31 cellular contexts compared by ENCODE assay signal in the genomic region with DNA sequence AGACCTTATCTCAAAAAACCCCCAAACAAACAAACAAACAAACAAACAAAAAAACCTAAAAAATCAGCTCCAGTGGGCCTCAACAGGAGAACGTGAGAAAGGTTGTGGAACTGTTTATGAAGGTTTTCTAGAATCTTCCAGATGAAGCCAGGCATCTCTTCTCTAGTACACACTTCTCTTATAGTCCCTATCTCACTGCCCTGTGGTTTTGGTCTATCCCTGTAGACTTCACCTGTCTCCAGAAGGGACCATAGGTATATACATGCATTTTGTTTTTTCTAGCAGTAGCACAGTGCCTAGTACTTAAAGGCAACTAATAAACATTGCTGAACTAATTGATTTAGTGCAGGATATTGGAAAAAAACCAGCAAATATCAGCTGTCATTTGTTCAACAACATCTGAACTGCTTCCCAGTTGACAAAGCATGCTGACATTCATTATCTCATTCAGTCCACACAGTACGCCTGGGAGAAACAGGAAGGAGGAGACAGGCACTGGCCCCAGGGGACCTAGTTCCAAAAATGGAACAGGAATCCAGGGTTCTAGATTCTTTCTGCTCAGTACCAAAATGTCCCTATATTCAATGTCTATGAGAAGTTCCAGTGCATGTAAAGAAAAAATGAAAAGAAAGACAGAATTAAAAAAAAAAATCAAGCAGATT. TPM values are rescaled to one million over a fixed set of nuclear protein-coding genes. Genes with fewer than 3 reads are reported as not detected.
"Had no signal": no experiment of that assay in that cellular context is flagged by ENCODE, and none has a peak within 500 bp of the region (broad histone marks: within the 10 kb centered on the region; RNA-seq: fewer than 3 reads in every experiment).

No MANE protein-coding gene starts in this region.

- H3K9me3 ChIP-seq: colonic mucosa, esophagus squamous epithelium, gastrocnemius medialis, left lung, lower lobe of right lung, mucosa of descending colon had no signal

- H3K4me1 ChIP-seq: colonic mucosa, esophagus squamous epithelium, gastrocnemius medialis, heart right ventricle, left lung, lower lobe of right lung had no signal

- H3K4me3 Mint-ChIP-seq: dendritic cell treated with granulocyte-macrophage colony-stimulating factor and Interleukin-4, amounts not matched to agents 40 ng/mL and 50 ng/mL, for 4 days; effector memory CD8-positive, alpha-beta T cell; endodermal cell; mesothelial cell of epicardium; naive B cell had no signal

- H3K36me3 Mint-ChIP-seq: mesothelial cell of epicardium, naive B cell had no signal

- H3K9me3 Mint-ChIP-seq: dendritic cell treated with granulocyte-macrophage colony-stimulating factor and Interleukin-4, amounts not matched to agents 40 ng/mL and 50 ng/mL, for 4 days; effector memory CD8-positive, alpha-beta T cell; endodermal cell had no signal

- DNase-seq: colonic mucosa; cortex of kidney; effector CD8-positive, alpha-beta T cell; effector memory CD8-positive, alpha-beta T cell; endodermal cell; erythroblast; esophagus squamous epithelium; foreskin fibroblast; foreskin melanocyte; gastrocnemius medialis; glutamatergic neuron; head of caudate nucleus; heart right ventricle; hippocampal formation; left cardiac atrium; left lung; left ventricle myocardium superior; lower lobe of right lung; mesenchymal stem cell; mucosa of descending colon; naive B cell had no signal

- H3K27ac ChIP-seq: colonic mucosa, epithelial cell of prostate, esophagus squamous epithelium, gastrocnemius medialis, heart right ventricle, left lung, lower lobe of right lung had no signal

- H3K27ac Mint-ChIP-seq: dendritic cell treated with granulocyte-macrophage colony-stimulating factor and Interleukin-4, amounts not matched to agents 40 ng/mL and 50 ng/mL, for 4 days; effector memory CD8-positive, alpha-beta T cell; endodermal cell; mesothelial cell of epicardium; naive B cell had no signal

- ATAC-seq: effector memory CD8-positive, alpha-beta T cell; esophagus mucosa; gastrocnemius medialis; heart right ventricle; left cardiac atrium; left lung; left ventricle myocardium superior; lower lobe of right lung; mucosa of descending colon had no signal

- H3K36me3 ChIP-seq: colonic mucosa, esophagus squamous epithelium, gastrocnemius medialis, heart right ventricle, left lung, lower lobe of right lung had no signal

- H3K4me3 ChIP-seq: colonic mucosa, esophagus squamous epithelium, gastrocnemius medialis, heart right ventricle, left lung, lower lobe of right lung, mucosa of descending colon had no signal

- H3K4me1 Mint-ChIP-seq: endodermal cell, mesothelial cell of epicardium, naive B cell had no signal

- H3K27me3 ChIP-seq: colonic mucosa, gastrocnemius medialis had no signal

RNA-seq across cellular contexts. Expression of gene C10orf67, which starts 59.8 kb away (rescaled TPM):
- total RNA-seq: colonic mucosa, dermis microvascular lymphatic vessel endothelial cell, endodermal cell, glomerular endothelial cell, kidney epithelial cell, lung microvascular endothelial cell, mesenteric fat pad, mucosa of descending colon, myocyte had no signal
